Comparison of ENCODE assay signal across 1 cellular context in the genomic region with DNA sequence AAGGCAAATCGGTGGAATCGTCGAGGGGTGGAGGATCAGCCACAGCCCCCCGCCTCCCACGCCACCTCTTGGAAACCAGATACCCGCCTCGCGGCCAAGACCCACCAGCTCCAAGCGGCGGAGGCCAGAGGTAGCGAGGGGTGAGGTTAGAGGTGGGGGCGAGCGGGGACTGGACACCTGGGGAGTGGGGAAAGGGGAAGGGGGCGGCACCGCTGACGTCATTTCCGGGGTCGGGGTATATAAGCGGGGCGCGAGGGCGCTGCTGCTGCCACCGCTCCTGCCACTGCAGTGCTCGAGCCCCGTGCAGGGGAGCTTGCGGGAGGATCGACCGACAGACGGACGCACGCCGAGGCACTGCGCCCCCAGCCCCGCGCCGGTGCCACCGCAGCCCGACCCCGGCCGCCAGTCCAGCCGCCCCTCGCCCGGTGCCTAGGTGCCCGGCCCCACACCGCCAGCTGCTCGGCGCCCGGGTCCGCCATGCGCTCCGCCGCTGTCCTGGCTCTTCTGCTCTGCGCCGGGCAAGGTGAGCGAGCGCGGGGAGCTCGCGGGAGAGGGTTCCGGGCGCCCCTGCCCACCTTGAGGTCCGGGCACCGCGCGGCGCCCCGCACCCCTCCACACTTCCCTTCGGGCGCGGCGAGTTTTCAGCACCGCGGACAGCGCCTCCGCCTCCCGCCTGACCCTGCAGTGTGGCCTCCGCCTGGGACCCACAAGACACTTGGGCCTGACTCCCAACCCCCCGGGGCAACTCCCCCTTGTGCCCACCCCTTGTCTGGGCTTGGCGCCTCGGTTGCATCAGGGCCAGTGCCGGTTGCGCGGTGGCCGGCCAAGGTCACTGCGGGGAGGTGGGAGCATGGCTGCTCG.
TF ChIP-seq lines count a peak whose summit lies in the region.

A gene with protein sequence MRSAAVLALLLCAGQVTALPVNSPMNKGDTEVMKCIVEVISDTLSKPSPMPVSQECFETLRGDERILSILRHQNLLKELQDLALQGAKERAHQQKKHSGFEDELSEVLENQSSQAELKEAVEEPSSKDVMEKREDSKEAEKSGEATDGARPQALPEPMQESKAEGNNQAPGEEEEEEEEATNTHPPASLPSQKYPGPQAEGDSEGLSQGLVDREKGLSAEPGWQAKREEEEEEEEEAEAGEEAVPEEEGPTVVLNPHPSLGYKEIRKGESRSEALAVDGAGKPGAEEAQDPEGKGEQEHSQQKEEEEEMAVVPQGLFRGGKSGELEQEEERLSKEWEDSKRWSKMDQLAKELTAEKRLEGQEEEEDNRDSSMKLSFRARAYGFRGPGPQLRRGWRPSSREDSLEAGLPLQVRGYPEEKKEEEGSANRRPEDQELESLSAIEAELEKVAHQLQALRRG (plus strand): TSS at position 268 of the 861 bp plus-strand sequence. CDS start 210 bp downstream, at position 478.

TF ChIP-seq in HepG2, 621 proteins besides CTCF, POLR2A, EP300 and RAD21 (continued from another document and continues in another):
- TF ChIP-seq ZBTB40 (IDR thresholded peaks at IDR 0.05) (no peak), ZBTB40 (CRISPR knock-in tag; IDR thresholded peaks at IDR 0.05) (peak; percentile 81), ZBTB43 (CRISPR knock-in tag; conservative IDR thresholded peaks at IDR 0.05) (peak; percentile 90), ZNF367 (CRISPR knock-in tag; IDR thresholded peaks at IDR 0.05; ENCODE audit: borderline replicate concordance) (peak; percentile 81; the same call in 1 of the 2 replicates), ZNF333 (CRISPR knock-in tag; IDR thresholded peaks at IDR 0.05; ENCODE audit: borderline replicate concordance) (peak; percentile 92; the same call in 1 of the 2 replicates), MIER3 (CRISPR knock-in tag; IDR thresholded peaks at IDR 0.05; ENCODE audit: borderline replicate concordance) (peak; percentile 81; the same call in 1 of the 2 replicates), ZNF3 (CRISPR knock-in tag; IDR thresholded peaks at IDR 0.05) (no peak), HNF4A (CRISPR knock-in tag; IDR thresholded peaks at IDR 0.05) (no peak), ZFP41 (CRISPR knock-in tag; IDR thresholded peaks at IDR 0.05; ENCODE audit: borderline replicate concordance) (no peak), ZFP36L1 (CRISPR knock-in tag; IDR thresholded peaks at IDR 0.05) (no peak), TP53 (CRISPR knock-in tag; conservative IDR thresholded peaks at IDR 0.05) (no peak), ZSCAN31 (CRISPR knock-in tag; IDR thresholded peaks at IDR 0.05; ENCODE audit: low read depth) (peak; percentile 76; the same call in 1 of the 2 replicates), ZNF563 (CRISPR knock-in tag; IDR thresholded peaks at IDR 0.05) (peak; percentile 94; the same call in 1 of the 2 replicates), LCORL (IDR thresholded peaks at IDR 0.05) (no peak), LCORL (CRISPR knock-in tag; IDR thresholded peaks at IDR 0.05) (no peak)
- TF ChIP-seq, protein P1, sequence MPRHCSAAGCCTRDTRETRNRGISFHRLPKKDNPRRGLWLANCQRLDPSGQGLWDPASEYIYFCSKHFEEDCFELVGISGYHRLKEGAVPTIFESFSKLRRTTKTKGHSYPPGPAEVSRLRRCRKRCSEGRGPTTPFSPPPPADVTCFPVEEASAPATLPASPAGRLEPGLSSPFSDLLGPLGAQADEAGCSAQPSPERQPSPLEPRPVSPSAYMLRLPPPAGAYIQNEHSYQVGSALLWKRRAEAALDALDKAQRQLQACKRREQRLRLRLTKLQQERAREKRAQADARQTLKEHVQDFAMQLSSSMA (CRISPR knock-in tag; IDR thresholded peaks at IDR 0.05) = peak; percentile 76; the same call in 1 of the 2 replicates
- TF ChIP-seq, protein P2, sequence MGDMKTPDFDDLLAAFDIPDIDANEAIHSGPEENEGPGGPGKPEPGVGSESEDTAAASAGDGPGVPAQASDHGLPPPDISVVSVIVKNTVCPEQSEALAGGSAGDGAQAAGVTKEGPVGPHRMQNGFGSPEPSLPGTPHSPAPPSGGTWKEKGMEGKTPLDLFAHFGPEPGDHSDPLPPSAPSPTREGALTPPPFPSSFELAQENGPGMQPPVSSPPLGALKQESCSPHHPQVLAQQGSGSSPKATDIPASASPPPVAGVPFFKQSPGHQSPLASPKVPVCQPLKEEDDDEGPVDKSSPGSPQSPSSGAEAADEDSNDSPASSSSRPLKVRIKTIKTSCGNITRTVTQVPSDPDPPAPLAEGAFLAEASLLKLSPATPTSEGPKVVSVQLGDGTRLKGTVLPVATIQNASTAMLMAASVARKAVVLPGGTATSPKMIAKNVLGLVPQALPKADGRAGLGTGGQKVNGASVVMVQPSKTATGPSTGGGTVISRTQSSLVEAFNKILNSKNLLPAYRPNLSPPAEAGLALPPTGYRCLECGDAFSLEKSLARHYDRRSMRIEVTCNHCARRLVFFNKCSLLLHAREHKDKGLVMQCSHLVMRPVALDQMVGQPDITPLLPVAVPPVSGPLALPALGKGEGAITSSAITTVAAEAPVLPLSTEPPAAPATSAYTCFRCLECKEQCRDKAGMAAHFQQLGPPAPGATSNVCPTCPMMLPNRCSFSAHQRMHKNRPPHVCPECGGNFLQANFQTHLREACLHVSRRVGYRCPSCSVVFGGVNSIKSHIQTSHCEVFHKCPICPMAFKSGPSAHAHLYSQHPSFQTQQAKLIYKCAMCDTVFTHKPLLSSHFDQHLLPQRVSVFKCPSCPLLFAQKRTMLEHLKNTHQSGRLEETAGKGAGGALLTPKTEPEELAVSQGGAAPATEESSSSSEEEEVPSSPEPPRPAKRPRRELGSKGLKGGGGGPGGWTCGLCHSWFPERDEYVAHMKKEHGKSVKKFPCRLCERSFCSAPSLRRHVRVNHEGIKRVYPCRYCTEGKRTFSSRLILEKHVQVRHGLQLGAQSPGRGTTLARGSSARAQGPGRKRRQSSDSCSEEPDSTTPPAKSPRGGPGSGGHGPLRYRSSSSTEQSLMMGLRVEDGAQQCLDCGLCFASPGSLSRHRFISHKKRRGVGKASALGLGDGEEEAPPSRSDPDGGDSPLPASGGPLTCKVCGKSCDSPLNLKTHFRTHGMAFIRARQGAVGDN (CRISPR knock-in tag; IDR thresholded peaks at IDR 0.05) = peak; percentile 63
- TF ChIP-seq, protein P3, sequence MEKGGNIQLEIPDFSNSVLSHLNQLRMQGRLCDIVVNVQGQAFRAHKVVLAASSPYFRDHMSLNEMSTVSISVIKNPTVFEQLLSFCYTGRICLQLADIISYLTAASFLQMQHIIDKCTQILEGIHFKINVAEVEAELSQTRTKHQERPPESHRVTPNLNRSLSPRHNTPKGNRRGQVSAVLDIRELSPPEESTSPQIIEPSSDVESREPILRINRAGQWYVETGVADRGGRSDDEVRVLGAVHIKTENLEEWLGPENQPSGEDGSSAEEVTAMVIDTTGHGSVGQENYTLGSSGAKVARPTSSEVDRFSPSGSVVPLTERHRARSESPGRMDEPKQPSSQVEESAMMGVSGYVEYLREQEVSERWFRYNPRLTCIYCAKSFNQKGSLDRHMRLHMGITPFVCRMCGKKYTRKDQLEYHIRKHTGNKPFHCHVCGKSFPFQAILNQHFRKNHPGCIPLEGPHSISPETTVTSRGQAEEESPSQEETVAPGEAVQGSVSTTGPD (CRISPR knock-in tag; IDR thresholded peaks at IDR 0.05) = no peak
- TF ChIP-seq, protein P4, sequence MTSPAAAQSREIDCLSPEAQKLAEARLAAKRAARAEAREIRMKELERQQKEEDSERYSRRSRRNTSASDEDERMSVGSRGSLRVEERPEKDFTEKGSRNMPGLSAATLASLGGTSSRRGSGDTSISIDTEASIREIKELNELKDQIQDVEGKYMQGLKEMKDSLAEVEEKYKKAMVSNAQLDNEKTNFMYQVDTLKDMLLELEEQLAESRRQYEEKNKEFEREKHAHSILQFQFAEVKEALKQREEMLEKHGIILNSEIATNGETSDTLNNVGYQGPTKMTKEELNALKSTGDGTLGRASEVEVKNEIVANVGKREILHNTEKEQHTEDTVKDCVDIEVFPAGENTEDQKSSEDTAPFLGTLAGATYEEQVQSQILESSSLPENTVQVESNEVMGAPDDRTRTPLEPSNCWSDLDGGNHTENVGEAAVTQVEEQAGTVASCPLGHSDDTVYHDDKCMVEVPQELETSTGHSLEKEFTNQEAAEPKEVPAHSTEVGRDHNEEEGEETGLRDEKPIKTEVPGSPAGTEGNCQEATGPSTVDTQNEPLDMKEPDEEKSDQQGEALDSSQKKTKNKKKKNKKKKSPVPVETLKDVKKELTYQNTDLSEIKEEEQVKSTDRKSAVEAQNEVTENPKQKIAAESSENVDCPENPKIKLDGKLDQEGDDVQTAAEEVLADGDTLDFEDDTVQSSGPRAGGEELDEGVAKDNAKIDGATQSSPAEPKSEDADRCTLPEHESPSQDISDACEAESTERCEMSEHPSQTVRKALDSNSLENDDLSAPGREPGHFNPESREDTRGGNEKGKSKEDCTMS (CRISPR knock-in tag; conservative IDR thresholded peaks at IDR 0.05) = no peak; the same call in 1 of the 2 replicates
- TF ChIP-seq, protein P5, sequence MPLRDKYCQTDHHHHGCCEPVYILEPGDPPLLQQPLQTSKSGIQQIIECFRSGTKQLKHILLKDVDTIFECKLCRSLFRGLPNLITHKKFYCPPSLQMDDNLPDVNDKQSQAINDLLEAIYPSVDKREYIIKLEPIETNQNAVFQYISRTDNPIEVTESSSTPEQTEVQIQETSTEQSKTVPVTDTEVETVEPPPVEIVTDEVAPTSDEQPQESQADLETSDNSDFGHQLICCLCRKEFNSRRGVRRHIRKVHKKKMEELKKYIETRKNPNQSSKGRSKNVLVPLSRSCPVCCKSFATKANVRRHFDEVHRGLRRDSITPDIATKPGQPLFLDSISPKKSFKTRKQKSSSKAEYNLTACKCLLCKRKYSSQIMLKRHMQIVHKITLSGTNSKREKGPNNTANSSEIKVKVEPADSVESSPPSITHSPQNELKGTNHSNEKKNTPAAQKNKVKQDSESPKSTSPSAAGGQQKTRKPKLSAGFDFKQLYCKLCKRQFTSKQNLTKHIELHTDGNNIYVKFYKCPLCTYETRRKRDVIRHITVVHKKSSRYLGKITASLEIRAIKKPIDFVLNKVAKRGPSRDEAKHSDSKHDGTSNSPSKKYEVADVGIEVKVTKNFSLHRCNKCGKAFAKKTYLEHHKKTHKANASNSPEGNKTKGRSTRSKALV (CRISPR knock-in tag; IDR thresholded peaks at IDR 0.05) = peak; percentile 55; the same call in 1 of the 2 replicates
